In genomic region chr7:76999474-77000146, GRCh38 we compare ENCODE assay signal across 9 cellular contexts. TPM values are rescaled to one million over a fixed set of nuclear protein-coding genes. Genes with fewer than 3 reads are reported as not detected.
A peak's percentile ranks its signal among the peaks of the same experiment; 100 is the strongest.
DNase-seq lines count a peak whose midpoint lies in the region; ATAC-seq, FAIRE-seq and TF ChIP-seq lines count a peak whose summit lies in the region.
"Not testable (repeated sequence)": the region's sequence is repeated elsewhere in the genome, so short reads cannot be mapped to it uniquely, and the experiment has no call there.
"Had no signal": no experiment of that assay in that cellular context is flagged by ENCODE, and none has a peak within 500 bp of the region (broad histone marks: within the 10 kb centered on the region; RNA-seq: fewer than 3 reads in every experiment).

No MANE protein-coding gene starts in this region.

- intact Hi-C loops in activated CD4-positive, alpha-beta T cell treated with anti-CD3 and anti-CD28 coated beads for 36 hours (cut with DNase I, micrococcal nuclease); GM12878 (cut with micrococcal nuclease; ENCODE audit: unreplicated experiment); Right ventricle myocardium superior (cut with DNase I): not testable (repeated sequence)

- H3K27me3 Mint-ChIP-seq in activated CD4-positive, alpha-beta T cell treated with anti-CD3 and anti-CD28 coated beads for 36 hours; naive B cell: not testable (repeated sequence)

- BruUV-seq in GM12878 (replicated peaks; lab: Mats Ljungman, UMichigan), result not testable (repeated sequence)

- RAD21 ChIA-PET in GM12878 (lab: Charles Lee; ENCODE audit: unreplicated experiment), result not testable (repeated sequence)

- not testable (repeated sequence) for H3K4me3 ChIP-seq in GM12878

- H3K27me3 ChIP-seq in GM12878 (replicated peaks in 1 of 2; ENCODE audit: control insufficient read depth in 2 of 2, insufficient read depth in 2 of 2, low read length in 1 of 2), result not testable (repeated sequence)

- not testable (repeated sequence) for TF ChIP-seq EP300 in GM12878 (IDR thresholded peaks at IDR 0.05; ENCODE audit: borderline replicate concordance in 1 of 2, control insufficient read depth in 1 of 2, low read depth in 2 of 2, low read length in 2 of 2)

- not testable (repeated sequence) for H3K4me1 ChIP-seq in GM12878 (ENCODE audit: control insufficient read depth, insufficient read depth, low read length)

- CTCF ChIA-PET in activated CD4-positive, alpha-beta T cell treated with anti-CD3 and anti-CD28 coated beads for 36 hours (lab: Charles Lee); GM12878 (lab: Yijun Ruan, JAX): not testable (repeated sequence)

- not testable (repeated sequence) for H3K27ac ChIP-seq in GM12878 (ENCODE audit: control insufficient read depth, insufficient read depth)

- not testable (repeated sequence) for TF ChIP-seq CTCF in GM12878 (IDR thresholded peaks at IDR 0.05 in 2 of 3, conservative IDR thresholded peaks at IDR 0.05 in 1 of 3; ENCODE audit: control insufficient read depth in 2 of 3, extremely low read depth in 1 of 3, insufficient read depth in 1 of 3, low read depth in 3 of 3, low read length in 3 of 3)

- FAIRE-seq in GM12891 (lab: Jason Lieb, UNC) (peak; percentile 98), GM12878 (lab: Jason Lieb, UNC) (peak; percentile 93)

- POLR2A ChIA-PET in activated CD4-positive, alpha-beta T cell treated with anti-CD3 and anti-CD28 coated beads for 36 hours (lab: Charles Lee); GM12878 (lab: Charles Lee): not testable (repeated sequence)

- SMC1A ChIA-PET in GM12878 (lab: Charles Lee; ENCODE audit: uncharacterized antibody, unreplicated experiment), result not testable (repeated sequence)

- in situ Hi-C loops in GM12878 (cut with MboI), result loop anchor here (25.0 kb wide), 1 partner anchor 487 kb away; the partner anchor contains the start of gene UPK3B

- not testable (repeated sequence) for H3K9me3 Mint-ChIP-seq in activated CD4-positive, alpha-beta T cell treated with anti-CD3 and anti-CD28 coated beads for 36 hours (ENCODE audit: low read depth); naive B cell

- not testable (repeated sequence) for DNase-seq in GM12891 (ENCODE audit: insufficient read length, low spot score); activated CD4-positive, alpha-beta T cell treated with anti-CD3 and anti-CD28 coated beads for 36 hours; GM12878 (ENCODE audit: low read depth, low spot score); Right ventricle myocardium superior; naive B cell; stimulated activated naive CD8-positive, alpha-beta T cell treated with anti-CD3 and anti-CD28 coated beads, Interleukin-15, Interleukin-2, amounts not matched to agents 100 U/mL and 50 U/mL, for 24 hours

- H3K79me2 ChIP-seq in GM12878 (ENCODE audit: control insufficient read depth, insufficient read depth, low read length), result not testable (repeated sequence)

- TF ChIP-seq POLR2A in GM12891 (IDR thresholded peaks at IDR 0.05; ENCODE audit: low read depth, low read length); GM12878 (IDR thresholded peaks at IDR 0.05; ENCODE audit: low read depth, low read length): not testable (repeated sequence)

- WGBS in GM12878 (ENCODE audit: insufficient coverage, insufficient replicate concordance, low lambda C conversion rate, missing lambda C conversion rate), result 94% methylated on average over 13 of the region's 40 CpGs

- not testable (repeated sequence) for H3K4me2 ChIP-seq in GM12878 (ENCODE audit: control insufficient read depth, insufficient read depth)

- not testable (repeated sequence) for H3K9ac ChIP-seq in GM12878 (ENCODE audit: control insufficient read depth, insufficient read depth, low read length)

- not testable (repeated sequence) for H3K4me1 Mint-ChIP-seq in activated CD4-positive, alpha-beta T cell treated with anti-CD3 and anti-CD28 coated beads for 36 hours; naive B cell

- H2AFZ ChIP-seq in GM12878 (ENCODE audit: control insufficient read depth, low read depth, low read length), result not testable (repeated sequence)

- not testable (repeated sequence) for H3K9me3 ChIP-seq in GM12878 (replicated peaks; ENCODE audit: control insufficient read depth, insufficient read depth, low read length)

- not testable (repeated sequence) for H4K20me1 ChIP-seq in GM12878 (ENCODE audit: control insufficient read depth, insufficient read depth)

- not testable (repeated sequence) for H3K36me3 ChIP-seq in GM12878 (ENCODE audit: control insufficient read depth in 2 of 2, insufficient read depth in 2 of 2, low read length in 1 of 2)

- H3K36me3 Mint-ChIP-seq in activated CD4-positive, alpha-beta T cell treated with anti-CD3 and anti-CD28 coated beads for 36 hours (ENCODE audit: low read depth); naive B cell: not testable (repeated sequence)

- TF ChIP-seq RAD21 in GM12878 (IDR thresholded peaks at IDR 0.05; ENCODE audit: insufficient read depth, low read depth, low read length), result not testable (repeated sequence)

- ATAC-seq in HG02759 (IDR thresholded peaks at IDR 0.05; ENCODE audit: unreplicated experiment), result peak; percentile 60
- peak; percentile 57 for ATAC-seq in activated CD4-positive, alpha-beta T cell treated with anti-CD3 and anti-CD28 coated beads for 36 hours
- peak; percentile 85 for ATAC-seq in GM12878
- peak; percentile 40 for ATAC-seq in Right ventricle myocardium superior (ENCODE audit: poor library complexity)
- peak; percentile 69 to 86 for ATAC-seq in naive B cell (ENCODE audit: low read depth in 2 of 2)
- ATAC-seq in stimulated activated naive CD8-positive, alpha-beta T cell treated with anti-CD3 and anti-CD28 coated beads, Interleukin-15, Interleukin-2, amounts not matched to agents 100 U/mL and 50 U/mL, for 24 hours, result peak; percentile 29

- H3K4me3 Mint-ChIP-seq in activated CD4-positive, alpha-beta T cell treated with anti-CD3 and anti-CD28 coated beads for 36 hours; naive B cell: not testable (repeated sequence)

- not testable (repeated sequence) for H3K27ac Mint-ChIP-seq in activated CD4-positive, alpha-beta T cell treated with anti-CD3 and anti-CD28 coated beads for 36 hours; naive B cell

RNA-seq across cellular contexts. Expression of gene SPDYE17, which starts 32.6 kb away (rescaled TPM):
- polyA plus RNA-seq in GM12891 (2012; ENCODE audit: low read depth, missing spikeins), result not detected
- not detected for total RNA-seq in activated CD4-positive, alpha-beta T cell treated with anti-CD3 and anti-CD28 coated beads for 36 hours
- total RNA-seq in GM12878 (2013; cell fraction: nucleolus; rRNA removed), result not detected in 2 replicates
- total RNA-seq in GM12878 (2014; rRNA removed) (not detected in 2 replicates), GM12878 (2014; rRNA removed; fragmentation: Illumina TruSeq; extraction: Trizol) (not detected in 2 replicates), GM12878 (2021) (not detected in 2 replicates), Right ventricle myocardium superior (not detected)
- polyA plus RNA-seq in GM12878 (2011; ENCODE audit: low read depth), result not detected
- polyA plus RNA-seq in GM12878 (2011; rRNA removed) (not detected in 2 replicates), GM12878 (2014; fragmentation: Illumina TruSeq; extraction: Trizol) (not detected in 2 replicates), GM12878 (2014; fragmentation: Nextera tagmentation; extraction: Ambion mirVana) (not detected), GM12878 (2014; rRNA removed) (not detected in 2 replicates), GM12878 (2016; fragmentation: Nextera tagmentation; extraction: Ambion mirVana) (not detected), naive B cell (ENCODE audit: low read depth in 6 of 6) (not detected)
- not detected in 2 replicates for polyA plus RNA-seq in GM12878 (2011; cell fraction: cytosol; rRNA removed)
- not detected in 2 replicates for polyA plus RNA-seq in GM12878 (2011; cell fraction: nucleus; rRNA removed)
- not detected in 2 replicates for polyA plus RNA-seq in GM12878 (2012)
- not detected in 2 replicates for polyA minus RNA-seq in GM12878 (2011; rRNA and poly(A)+ RNA removed)
- not detected in 2 replicates for polyA minus RNA-seq in GM12878 (2011; cell fraction: cytosol; rRNA and poly(A)+ RNA removed)
- polyA minus RNA-seq in GM12878 (2011; cell fraction: nucleus; rRNA and poly(A)+ RNA removed), result not detected in 2 replicates
- total RNA-seq: LHCN-M2, SJCRH30 had no signal

Comparison
In these comparisons a context has a peak if more than half of its experiments do, and no peak if none do; other contexts are left out.
1. ATAC-seq: peak in every context shown above with its lines; median percentile 85 in GM12878; 78 in naive B cell; 60 in HG02759; 57 in activated CD4-positive, alpha-beta T cell treated with anti-CD3 and anti-CD28 coated beads for 36 hours; 40 in Right ventricle myocardium superior; 29 in stimulated activated naive CD8-positive, alpha-beta T cell treated with anti-CD3 and anti-CD28 coated beads, Interleukin-15, Interleukin-2, amounts not matched to agents 100 U/mL and 50 U/mL, for 24 hours.